ENCODE assay signal across 14 cellular contexts in genomic region chr9:133396952-133397351, GRCh38. TPM values are rescaled to one million over a fixed set of nuclear protein-coding genes. Genes with fewer than 3 reads are reported as not detected.
DNase-seq lines count a peak whose midpoint lies in the region; ATAC-seq and TF ChIP-seq lines count a peak whose summit lies in the region.
"Had no signal": no experiment of that assay in that cellular context is flagged by ENCODE, and none has a peak within 500 bp of the region (broad histone marks: within the 10 kb centered on the region; RNA-seq: fewer than 3 reads in every experiment).

No MANE protein-coding gene starts in this region.

- H3K4me2 ChIP-seq in Loucy (ENCODE audit: low read depth, low read length, poor library complexity, severe bottlenecking), result no peak overlapping the region
- H3K4me2 ChIP-seq: BLaER1 had no signal

- H3K4me1 ChIP-seq in Loucy (ENCODE audit: insufficient read depth, low read length, poor library complexity, severe bottlenecking), result no peaks in the 10 kb centered on the region

- H3K27me3 Mint-ChIP-seq in neural crest cell (ENCODE audit: low read depth), result peaks cover 9% of the 10 kb centered on the region
- H3K27me3 Mint-ChIP-seq: activated CD4-positive, alpha-beta T cell treated with anti-CD3 and anti-CD28 coated beads, Interleukin-2, amount 10 ng/mL, durations not matched to agents 7 days and 5 days had no signal

- no peak overlapping the region for H2AFZ ChIP-seq in Loucy (ENCODE audit: low read length)

- no peak for ATAC-seq in HG02938 (IDR thresholded peaks at IDR 0.05; ENCODE audit: unreplicated experiment)

- peak; percentile 8 for DNase-seq in NCI-H1092 treated with DMSO at 0.1 percent for 48 hours (lab: John Stamatoyannopoulos, UW)
- DNase-seq in NCI-H1092 (lab: John Stamatoyannopoulos, UW), result no peak
- peak; percentile 15 to 32 for DNase-seq in cardiac fibroblast (ENCODE audit: low read depth in 2 of 2)
- DNase-seq in neural crest cell (ENCODE audit: low read depth, low spot score), result peak; percentile 50
- DNase-seq in stimulated activated naive CD4-positive, alpha-beta T cell treated with Interleukin-2 at 50 U/mL for 16 hours (lab: John Stamatoyannopoulos, UW), result no peak
- DNase-seq in NCI-H1694 treated with DMSO at 0.1 percent for 48 hours (lab: John Stamatoyannopoulos, UW), result no peak
- DNase-seq: activated CD4-positive, alpha-beta T cell treated with anti-CD3 and anti-CD28 coated beads, Interleukin-2, amount 10 ng/mL, durations not matched to agents 7 days and 5 days; immature natural killer cell; NCI-H226; retina; stimulated activated naive B cell treated with anti-CD40 and anti-IgM and Interleukin-4, amounts not matched to agents 10 μg/mL and 1 μg/mL and 100 μg/mL, for 72 hours had no signal

- no peaks in the 10 kb centered on the region for H3K4me1 Mint-ChIP-seq in neural crest cell
- H3K4me1 Mint-ChIP-seq: activated CD4-positive, alpha-beta T cell treated with anti-CD3 and anti-CD28 coated beads, Interleukin-2, amount 10 ng/mL, durations not matched to agents 7 days and 5 days had no signal

- H3K4me3 ChIP-seq in Loucy (ENCODE audit: low read length, poor library complexity, severe bottlenecking) (no peak overlapping the region), cardiac fibroblast (replicated peaks in 1 of 2; ENCODE audit: low read depth in 2 of 2, low read length in 2 of 2) (no peak overlapping the region)
- H3K4me3 ChIP-seq: BLaER1 had no signal

- peak; percentile 52 for TF ChIP-seq CTCF in Loucy (conservative IDR thresholded peaks at IDR 0.05; ENCODE audit: low read length)
- TF ChIP-seq CTCF in cardiac fibroblast (IDR thresholded peaks at IDR 0.05; ENCODE audit: low read depth, low read length), result peak; percentile 33
- TF ChIP-seq CTCF in neural crest cell (conservative IDR thresholded peaks at IDR 0.05), result peak; percentile 35

- no peaks in the 10 kb centered on the region for H3F3A ChIP-seq in Loucy (ENCODE audit: low read depth)

- H3K27ac Mint-ChIP-seq in neural crest cell (ENCODE audit: unreplicated experiment), result no peak overlapping the region
- H3K27ac Mint-ChIP-seq: activated CD4-positive, alpha-beta T cell treated with anti-CD3 and anti-CD28 coated beads, Interleukin-2, amount 10 ng/mL, durations not matched to agents 7 days and 5 days; immature natural killer cell; stimulated activated naive B cell treated with anti-CD40 and anti-IgM and Interleukin-4, amounts not matched to agents 10 μg/mL and 1 μg/mL and 100 μg/mL, for 72 hours had no signal

- no peaks in the 10 kb centered on the region for H3K9me2 ChIP-seq in Loucy (replicated peaks; ENCODE audit: low read depth, low read length)

- no peaks in the 10 kb centered on the region for H3K36me3 Mint-ChIP-seq in neural crest cell (ENCODE audit: low read depth)
- H3K36me3 Mint-ChIP-seq: immature natural killer cell had no signal

- no peaks in the 10 kb centered on the region for H3K27me3 ChIP-seq in Loucy (ENCODE audit: insufficient read depth, low read length, poor library complexity, severe bottlenecking)
- H3K27me3 ChIP-seq: BLaER1 had no signal

- H4K20me1 ChIP-seq in Loucy (ENCODE audit: insufficient read depth, low read length, poor library complexity, severe bottlenecking), result no peaks in the 10 kb centered on the region

- no peak overlapping the region for H3K9ac ChIP-seq in Loucy (ENCODE audit: low read depth, low read length, poor library complexity, severe bottlenecking)
- H3K9ac ChIP-seq: BLaER1 had no signal

- no peaks in the 10 kb centered on the region for H3K79me2 ChIP-seq in Loucy (ENCODE audit: insufficient read depth, low read length)

- no peaks in the 10 kb centered on the region for H3K9me3 ChIP-seq in Loucy (ENCODE audit: insufficient read depth, low read depth, low read length)
- H3K9me3 ChIP-seq: BLaER1 had no signal

- H3K36me3 ChIP-seq in Loucy (ENCODE audit: insufficient read depth, low read length), result no peaks in the 10 kb centered on the region

- no peaks in the 10 kb centered on the region for H3K9me3 Mint-ChIP-seq in neural crest cell
- H3K9me3 Mint-ChIP-seq: activated CD4-positive, alpha-beta T cell treated with anti-CD3 and anti-CD28 coated beads, Interleukin-2, amount 10 ng/mL, durations not matched to agents 7 days and 5 days; immature natural killer cell; stimulated activated naive B cell treated with anti-CD40 and anti-IgM and Interleukin-4, amounts not matched to agents 10 μg/mL and 1 μg/mL and 100 μg/mL, for 72 hours had no signal

- peak overlapping the region; percentile 25 for H3K4me3 Mint-ChIP-seq in neural crest cell
- H3K4me3 Mint-ChIP-seq: activated CD4-positive, alpha-beta T cell treated with anti-CD3 and anti-CD28 coated beads, Interleukin-2, amount 10 ng/mL, durations not matched to agents 7 days and 5 days; immature natural killer cell; stimulated activated naive B cell treated with anti-CD40 and anti-IgM and Interleukin-4, amounts not matched to agents 10 μg/mL and 1 μg/mL and 100 μg/mL, for 72 hours had no signal

RNA-seq across cellular contexts. Expression of gene STKLD1, which starts 20.8 kb away (rescaled TPM):
- 2.8 and 2.9 TPM in 2 replicates for total RNA-seq in neural crest cell

RNA-seq across cellular contexts. Expression of gene REXO4, which starts 20.9 kb away (rescaled TPM):
- total RNA-seq in neural crest cell, result 34.0 and 35.4 TPM in 2 replicates

RNA-seq across cellular contexts. Expression of gene SURF4, which starts 21.1 kb away (rescaled TPM):
- 121 and 136 TPM in 2 replicates for total RNA-seq in neural crest cell

RNA-seq across cellular contexts. Expression of gene ADAMTS13, which starts 25.2 kb away (rescaled TPM):
- total RNA-seq in neural crest cell, result 5.8 and 6.0 TPM in 2 replicates

RNA-seq across cellular contexts. Expression of gene SURF2, which starts 40.6 kb away (rescaled TPM):
- total RNA-seq in neural crest cell, result 31.8 and 34.3 TPM in 2 replicates

Comparison
In these comparisons a context has a peak if more than half of its experiments do, and no peak if none do; other contexts are left out.
1. DNase-seq: peak in NCI-H1092 treated with DMSO at 0.1 percent for 48 hours (single experiment), cardiac fibroblast (2 of 2) and neural crest cell (single experiment); none in NCI-H1092 (single experiment), stimulated activated naive CD4-positive, alpha-beta T cell treated with Interleukin-2 at 50 U/mL for 16 hours (single experiment) and NCI-H1694 treated with DMSO at 0.1 percent for 48 hours (single experiment).
2. Peak in every context shown above with its lines, with median percentiles within 50 percentile points of each other: CTCF ChIP-seq.